ENCODE assay signal across 9 cellular contexts in genomic region chr3:51994530-51994929, GRCh38. TPM values are rescaled to one million over a fixed set of nuclear protein-coding genes. Genes with fewer than 3 reads are reported as not detected.
DNase-seq lines count a peak whose midpoint lies in the region; ATAC-seq, FAIRE-seq and TF ChIP-seq lines count a peak whose summit lies in the region.
"Had no signal": no experiment of that assay in that cellular context is flagged by ENCODE, and none has a peak within 500 bp of the region (broad histone marks: within the 10 kb centered on the region; RNA-seq: fewer than 3 reads in every experiment).

No MANE protein-coding gene starts in this region.

- no peak for DNase-seq in activated naive CD4-positive, alpha-beta T cell treated with anti-CD3 and anti-CD28 coated beads, Interleukin-2, amount 10 ng/mL, durations not matched to agents 7 days and 5 days
- no peak for DNase-seq in activated naive CD4-positive, alpha-beta T cell treated with anti-CD3 and anti-CD28 coated beads, Interleukin-2, amount 50 U/mL, for 16 hours
- DNase-seq in astrocyte (ENCODE audit: low read depth) (no peak), kidney epithelial cell (ENCODE audit: low read depth) (no peak), type B pancreatic cell (ENCODE audit: extremely low spot score, unreplicated experiment) (no peak), NCI-H226 (no peak)
- DNase-seq in stimulated activated naive CD4-positive, alpha-beta T cell (lab: John Stamatoyannopoulos, UW), result no peak
- DNase-seq: DMS153 had no signal

- H3K4me2 ChIP-seq in astrocyte (ENCODE audit: low read length), result peak overlapping the region; percentile 84

- H3K9me3 ChIP-seq in astrocyte (ENCODE audit: insufficient read depth, low read depth, low read length), result no peaks in the 10 kb centered on the region

- H3K27ac Mint-ChIP-seq in activated naive CD4-positive, alpha-beta T cell treated with anti-CD3 and anti-CD28 coated beads, Interleukin-2, amount 10 ng/mL, durations not matched to agents 7 days and 5 days, result peak overlapping the region; percentile 99
- H3K27ac Mint-ChIP-seq in astrocyte (ENCODE audit: unreplicated experiment), result peak overlapping the region; percentile 100
- peak overlapping the region; percentile 100 for H3K27ac Mint-ChIP-seq in type B pancreatic cell

- H3K27me3 ChIP-seq in astrocyte (ENCODE audit: insufficient read depth, low read length), result no peaks in the 10 kb centered on the region
- no peaks in the 10 kb centered on the region for H3K27me3 ChIP-seq in kidney epithelial cell (ENCODE audit: control insufficient read depth, insufficient read depth, low read length)

- H3K9ac ChIP-seq in astrocyte (ENCODE audit: low read length), result peak overlapping the region; percentile 96

- H4K20me1 ChIP-seq in astrocyte (ENCODE audit: insufficient read depth, low read length), result peaks cover 25% of the 10 kb centered on the region

- H3K4me1 Mint-ChIP-seq in activated naive CD4-positive, alpha-beta T cell treated with anti-CD3 and anti-CD28 coated beads, Interleukin-2, amount 10 ng/mL, durations not matched to agents 7 days and 5 days, result peaks cover 44% of the 10 kb centered on the region
- H3K4me1 Mint-ChIP-seq in astrocyte (ENCODE audit: low read depth, unreplicated experiment) (peaks cover 17% of the 10 kb centered on the region), type B pancreatic cell (ENCODE audit: unreplicated experiment) (peaks cover 22% of the 10 kb centered on the region)

- H3K79me2 ChIP-seq in astrocyte (ENCODE audit: insufficient read depth, low read length), result peaks cover 40% of the 10 kb centered on the region

- H3K4me1 ChIP-seq in astrocyte (ENCODE audit: insufficient read depth, low read length), result peaks cover 33% of the 10 kb centered on the region

- TF ChIP-seq CTCF in astrocyte (IDR thresholded peaks at IDR 0.05; ENCODE audit: insufficient read depth, low read depth, low read length), result no peak
- no peak for TF ChIP-seq CTCF in kidney epithelial cell (IDR thresholded peaks at IDR 0.05; ENCODE audit: insufficient read depth, low read length, poor library complexity, severe bottlenecking)
- TF ChIP-seq CTCF in type B pancreatic cell (conservative IDR thresholded peaks at IDR 0.05), result no peak

- peaks cover 21% of the 10 kb centered on the region for H3K36me3 ChIP-seq in astrocyte (ENCODE audit: insufficient read depth, low read length)
- H3K36me3 ChIP-seq in kidney epithelial cell (ENCODE audit: control insufficient read depth, insufficient read depth, low read length), result peaks cover 4% of the 10 kb centered on the region

- FAIRE-seq in astrocyte (lab: Jason Lieb, UNC), result no peak

- peak overlapping the region; percentile 100 for H3K4me3 Mint-ChIP-seq in activated naive CD4-positive, alpha-beta T cell treated with anti-CD3 and anti-CD28 coated beads, Interleukin-2, amount 10 ng/mL, durations not matched to agents 7 days and 5 days
- H3K4me3 Mint-ChIP-seq in astrocyte (ENCODE audit: unreplicated experiment), result peak overlapping the region; percentile 100
- peak overlapping the region; percentile 100 for H3K4me3 Mint-ChIP-seq in type B pancreatic cell

- ATAC-seq in GM21515 (IDR thresholded peaks at IDR 0.05; ENCODE audit: unreplicated experiment), result no peak

- H2AFZ ChIP-seq in astrocyte (ENCODE audit: low read depth, low read length), result no peak overlapping the region

- no peaks in the 10 kb centered on the region for H3K9me3 Mint-ChIP-seq in activated naive CD4-positive, alpha-beta T cell treated with anti-CD3 and anti-CD28 coated beads, Interleukin-2, amount 10 ng/mL, durations not matched to agents 7 days and 5 days
- H3K9me3 Mint-ChIP-seq in astrocyte (ENCODE audit: unreplicated experiment) (no peaks in the 10 kb centered on the region), type B pancreatic cell (no peaks in the 10 kb centered on the region)

- CTCF ChIA-PET in activated naive CD4-positive, alpha-beta T cell treated with anti-CD3 and anti-CD28 coated beads, Interleukin-2, amount 10 ng/mL, durations not matched to agents 7 days and 5 days (lab: Charles Lee), result interaction anchor here (0.8 to 2.0 kb wide), 3 partner anchors 11 to 151 kb away, joined by 3 to 8 read pairs (median 3); partner anchors contain the start of genes ACY1 and PARP3

- H3K36me3 Mint-ChIP-seq in activated naive CD4-positive, alpha-beta T cell treated with anti-CD3 and anti-CD28 coated beads, Interleukin-2, amount 10 ng/mL, durations not matched to agents 7 days and 5 days, result peaks cover 44% of the 10 kb centered on the region
- peaks cover 20% of the 10 kb centered on the region for H3K36me3 Mint-ChIP-seq in astrocyte (ENCODE audit: low read depth, unreplicated experiment)
- peaks cover 21% of the 10 kb centered on the region for H3K36me3 Mint-ChIP-seq in type B pancreatic cell

- H3K27me3 Mint-ChIP-seq in activated naive CD4-positive, alpha-beta T cell treated with anti-CD3 and anti-CD28 coated beads, Interleukin-2, amount 10 ng/mL, durations not matched to agents 7 days and 5 days, result peaks cover 27% of the 10 kb centered on the region
- H3K27me3 Mint-ChIP-seq in astrocyte (ENCODE audit: low read depth, unreplicated experiment) (no peaks in the 10 kb centered on the region), type B pancreatic cell (peaks cover 14% of the 10 kb centered on the region)

- H3K27ac ChIP-seq in astrocyte (ENCODE audit: low read depth, low read length), result peak overlapping the region; percentile 87

- H3K4me3 ChIP-seq in astrocyte (ENCODE audit: insufficient read depth, low read depth, low read length), result peak overlapping the region; percentile 93
- peak overlapping the region; percentile 97 for H3K4me3 ChIP-seq in kidney epithelial cell (ENCODE audit: low read depth, low read length)

RNA-seq across cellular contexts. Expression of gene RPL29, which starts 1.2 kb away (rescaled TPM):
- total RNA-seq in astrocyte (768 and 872 TPM in 2 replicates), kidney epithelial cell (2,366 and 2,384 TPM in 2 replicates), type B pancreatic cell (ENCODE audit: low replicate concordance) (1,439 and 1,690 TPM in 2 replicates)

RNA-seq across cellular contexts. Expression of gene ACY1, which starts 11.2 kb away (rescaled TPM):
- 16.4 and 21.1 TPM in 2 replicates for total RNA-seq in astrocyte
- total RNA-seq in kidney epithelial cell, result 59.4 and 69.0 TPM in 2 replicates
- 54.2 and 55.9 TPM in 2 replicates for total RNA-seq in type B pancreatic cell (ENCODE audit: low replicate concordance)

RNA-seq across cellular contexts. Expression of gene ABHD14A, which starts 19.7 kb away (rescaled TPM):
- 10.9 and 11.8 TPM in 2 replicates for total RNA-seq in astrocyte
- total RNA-seq in kidney epithelial cell, result 15.3 and 16.8 TPM in 2 replicates
- total RNA-seq in type B pancreatic cell (ENCODE audit: low replicate concordance), result 12.2 and 16.6 TPM in 2 replicates

RNA-seq across cellular contexts. Expression of gene ABHD14B, which starts 20.7 kb away (rescaled TPM):
- total RNA-seq in astrocyte (10.3 and 12.3 TPM in 2 replicates), kidney epithelial cell (36.3 and 50.5 TPM in 2 replicates), type B pancreatic cell (ENCODE audit: low replicate concordance) (22.1 and 27.2 TPM in 2 replicates)

RNA-seq across cellular contexts. Expression of gene PCBP4, which starts 27.3 kb away (rescaled TPM):
- total RNA-seq in astrocyte, result 95.4 and 102 TPM in 2 replicates
- 123 and 144 TPM in 2 replicates for total RNA-seq in kidney epithelial cell
- 74.8 and 91.9 TPM in 2 replicates for total RNA-seq in type B pancreatic cell (ENCODE audit: low replicate concordance)
